In genomic region chr16:22186517-22186916, GRCh38 we compare ENCODE assay signal across 2 cellular contexts.
TF ChIP-seq lines count a peak whose summit lies in the region.

No MANE protein-coding gene starts in this region.

TF ChIP-seq in HepG2, 621 proteins besides CTCF, POLR2A, EP300 and RAD21 (continues in another document):
- TF ChIP-seq MED8 (CRISPR knock-in tag; IDR thresholded peaks at IDR 0.05; ENCODE audit: insufficient replicate concordance) (no peak), ESRRA (CRISPR knock-in tag; IDR thresholded peaks at IDR 0.05; ENCODE audit: low read depth) (peak; percentile 31; the same call in 1 of the 2 replicates), KDM3A (CRISPR knock-in tag; IDR thresholded peaks at IDR 0.05; ENCODE audit: low read depth) (0 out of 2 replicates have a peak, but pooled peaks have one; percentile 51), SPEN (CRISPR knock-in tag; IDR thresholded peaks at IDR 0.05; ENCODE audit: low read depth) (0 out of 2 replicates have a peak, but pooled peaks have one; percentile 17), MAZ (IDR thresholded peaks at IDR 0.05; ENCODE audit: borderline replicate concordance, low read depth, low read length) (peak; percentile 73; the same call in 1 of the 2 replicates), MAZ (CRISPR knock-in tag; IDR thresholded peaks at IDR 0.05; ENCODE audit: low read depth) (no peak), ZBTB7B (CRISPR knock-in tag; IDR thresholded peaks at IDR 0.05) (0 out of 2 replicates have a peak, but pooled peaks have one; percentile 36), FOXC1 (CRISPR knock-in tag; IDR thresholded peaks at IDR 0.05; ENCODE audit: borderline replicate concordance) (0 out of 2 replicates have a peak, but pooled peaks have one; percentile 60), KLF11 (CRISPR knock-in tag; IDR thresholded peaks at IDR 0.05) (no peak), ZNF629 (CRISPR knock-in tag; conservative IDR thresholded peaks at IDR 0.05) (no peak), ATF7 (IDR thresholded peaks at IDR 0.05) (no peak), ATF7 (CRISPR knock-in tag; IDR thresholded peaks at IDR 0.05) (no peak), THAP9 (CRISPR knock-in tag; IDR thresholded peaks at IDR 0.05; ENCODE audit: borderline replicate concordance) (0 out of 2 replicates have a peak, but pooled peaks have one; percentile 40), SMC3 (IDR thresholded peaks at IDR 0.05; ENCODE audit: low read length) (peak; percentile 26; the same call in 1 of the 2 replicates), ZFX (CRISPR knock-in tag; IDR thresholded peaks at IDR 0.05; ENCODE audit: low read depth) (0 out of 2 replicates have a peak, but pooled peaks have one; percentile 13), ZFP37 (CRISPR knock-in tag; IDR thresholded peaks at IDR 0.05; ENCODE audit: borderline replicate concordance) (no peak), SALL1 (CRISPR knock-in tag; IDR thresholded peaks at IDR 0.05) (peak; percentile 61; the same call in 1 of the 2 replicates)
- TF ChIP-seq, protein P1, sequence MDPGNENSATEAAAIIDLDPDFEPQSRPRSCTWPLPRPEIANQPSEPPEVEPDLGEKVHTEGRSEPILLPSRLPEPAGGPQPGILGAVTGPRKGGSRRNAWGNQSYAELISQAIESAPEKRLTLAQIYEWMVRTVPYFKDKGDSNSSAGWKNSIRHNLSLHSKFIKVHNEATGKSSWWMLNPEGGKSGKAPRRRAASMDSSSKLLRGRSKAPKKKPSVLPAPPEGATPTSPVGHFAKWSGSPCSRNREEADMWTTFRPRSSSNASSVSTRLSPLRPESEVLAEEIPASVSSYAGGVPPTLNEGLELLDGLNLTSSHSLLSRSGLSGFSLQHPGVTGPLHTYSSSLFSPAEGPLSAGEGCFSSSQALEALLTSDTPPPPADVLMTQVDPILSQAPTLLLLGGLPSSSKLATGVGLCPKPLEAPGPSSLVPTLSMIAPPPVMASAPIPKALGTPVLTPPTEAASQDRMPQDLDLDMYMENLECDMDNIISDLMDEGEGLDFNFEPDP (CRISPR knock-in tag; conservative IDR thresholded peaks at IDR 0.05) = 0 out of 2 replicates have a peak, but pooled peaks have one; percentile 73
- TF ChIP-seq, protein P2, sequence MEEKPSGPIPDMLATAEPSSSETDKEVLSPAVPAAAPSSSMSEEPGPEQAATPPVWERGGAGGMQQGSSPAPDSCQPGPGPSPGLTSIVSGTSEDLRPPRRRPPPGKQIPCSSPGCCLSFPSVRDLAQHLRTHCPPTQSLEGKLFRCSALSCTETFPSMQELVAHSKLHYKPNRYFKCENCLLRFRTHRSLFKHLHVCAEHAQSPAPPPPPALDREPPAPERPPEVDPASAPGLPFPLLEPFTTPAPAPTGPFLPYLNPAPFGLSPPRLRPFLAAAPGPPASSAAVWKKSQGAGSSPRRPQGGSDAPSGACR (CRISPR knock-in tag; IDR thresholded peaks at IDR 0.05) = 0 out of 2 replicates have a peak, but pooled peaks have one; percentile 52
- TF ChIP-seq, protein P3, sequence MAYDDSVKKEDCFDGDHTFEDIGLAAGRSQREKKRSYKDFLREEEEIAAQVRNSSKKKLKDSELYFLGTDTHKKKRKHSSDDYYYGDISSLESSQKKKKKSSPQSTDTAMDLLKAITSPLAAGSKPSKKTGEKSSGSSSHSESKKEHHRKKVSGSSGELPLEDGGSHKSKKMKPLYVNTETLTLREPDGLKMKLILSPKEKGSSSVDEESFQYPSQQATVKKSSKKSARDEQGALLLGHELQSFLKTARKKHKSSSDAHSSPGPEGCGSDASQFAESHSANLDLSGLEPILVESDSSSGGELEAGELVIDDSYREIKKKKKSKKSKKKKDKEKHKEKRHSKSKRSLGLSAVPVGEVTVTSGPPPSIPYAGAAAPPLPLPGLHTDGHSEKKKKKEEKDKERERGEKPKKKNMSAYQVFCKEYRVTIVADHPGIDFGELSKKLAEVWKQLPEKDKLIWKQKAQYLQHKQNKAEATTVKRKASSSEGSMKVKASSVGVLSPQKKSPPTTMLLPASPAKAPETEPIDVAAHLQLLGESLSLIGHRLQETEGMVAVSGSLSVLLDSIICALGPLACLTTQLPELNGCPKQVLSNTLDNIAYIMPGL (CRISPR knock-in tag; IDR thresholded peaks at IDR 0.05; ENCODE audit: borderline replicate concordance in 1 of 2, low read depth in 1 of 2) = 0 out of 4 replicates have a peak, but pooled peaks of 1 of the 2 experiments have one; percentile 64

TF ChIP-seq in endothelial cell of umbilical vein, 7 proteins besides CTCF, POLR2A, EP300 and RAD21:
- TF ChIP-seq, protein P4, sequence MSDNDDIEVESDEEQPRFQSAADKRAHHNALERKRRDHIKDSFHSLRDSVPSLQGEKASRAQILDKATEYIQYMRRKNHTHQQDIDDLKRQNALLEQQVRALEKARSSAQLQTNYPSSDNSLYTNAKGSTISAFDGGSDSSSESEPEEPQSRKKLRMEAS (IDR thresholded peaks at IDR 0.05; ENCODE audit: insufficient read depth, insufficient read length) = no peak
- no peak for TF ChIP-seq FOS (IDR thresholded peaks at IDR 0.05; ENCODE audit: borderline replicate concordance, insufficient read depth, low read length)
